Comparison of ENCODE assay signal across 1 cellular context in the genomic region with DNA sequence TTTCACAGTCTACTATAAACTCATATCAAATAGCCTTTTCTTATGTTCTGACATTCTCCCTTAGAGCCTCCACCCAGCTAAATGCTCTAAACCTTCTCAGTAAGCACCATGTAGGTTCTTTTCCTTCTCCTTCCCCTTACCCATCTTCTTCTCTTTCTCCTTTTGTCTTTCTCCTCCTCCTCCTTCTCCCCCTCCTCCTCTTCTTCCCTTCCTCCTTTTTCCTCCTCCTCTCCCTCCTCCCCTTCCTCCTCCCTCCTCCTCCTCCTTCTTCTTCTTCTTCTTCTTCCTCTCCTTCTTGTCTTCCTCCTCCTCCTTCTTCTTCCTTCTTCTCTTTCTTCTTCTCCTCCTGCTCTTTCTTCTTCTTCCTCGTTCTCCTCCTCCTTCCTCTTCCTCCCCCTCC.
TF ChIP-seq lines count a peak whose summit lies in the region.

No MANE protein-coding gene starts in this region.

TF ChIP-seq in GM23338, 12 proteins besides CTCF, POLR2A, EP300 and RAD21 (continued from another document):
- TF ChIP-seq, protein P1, sequence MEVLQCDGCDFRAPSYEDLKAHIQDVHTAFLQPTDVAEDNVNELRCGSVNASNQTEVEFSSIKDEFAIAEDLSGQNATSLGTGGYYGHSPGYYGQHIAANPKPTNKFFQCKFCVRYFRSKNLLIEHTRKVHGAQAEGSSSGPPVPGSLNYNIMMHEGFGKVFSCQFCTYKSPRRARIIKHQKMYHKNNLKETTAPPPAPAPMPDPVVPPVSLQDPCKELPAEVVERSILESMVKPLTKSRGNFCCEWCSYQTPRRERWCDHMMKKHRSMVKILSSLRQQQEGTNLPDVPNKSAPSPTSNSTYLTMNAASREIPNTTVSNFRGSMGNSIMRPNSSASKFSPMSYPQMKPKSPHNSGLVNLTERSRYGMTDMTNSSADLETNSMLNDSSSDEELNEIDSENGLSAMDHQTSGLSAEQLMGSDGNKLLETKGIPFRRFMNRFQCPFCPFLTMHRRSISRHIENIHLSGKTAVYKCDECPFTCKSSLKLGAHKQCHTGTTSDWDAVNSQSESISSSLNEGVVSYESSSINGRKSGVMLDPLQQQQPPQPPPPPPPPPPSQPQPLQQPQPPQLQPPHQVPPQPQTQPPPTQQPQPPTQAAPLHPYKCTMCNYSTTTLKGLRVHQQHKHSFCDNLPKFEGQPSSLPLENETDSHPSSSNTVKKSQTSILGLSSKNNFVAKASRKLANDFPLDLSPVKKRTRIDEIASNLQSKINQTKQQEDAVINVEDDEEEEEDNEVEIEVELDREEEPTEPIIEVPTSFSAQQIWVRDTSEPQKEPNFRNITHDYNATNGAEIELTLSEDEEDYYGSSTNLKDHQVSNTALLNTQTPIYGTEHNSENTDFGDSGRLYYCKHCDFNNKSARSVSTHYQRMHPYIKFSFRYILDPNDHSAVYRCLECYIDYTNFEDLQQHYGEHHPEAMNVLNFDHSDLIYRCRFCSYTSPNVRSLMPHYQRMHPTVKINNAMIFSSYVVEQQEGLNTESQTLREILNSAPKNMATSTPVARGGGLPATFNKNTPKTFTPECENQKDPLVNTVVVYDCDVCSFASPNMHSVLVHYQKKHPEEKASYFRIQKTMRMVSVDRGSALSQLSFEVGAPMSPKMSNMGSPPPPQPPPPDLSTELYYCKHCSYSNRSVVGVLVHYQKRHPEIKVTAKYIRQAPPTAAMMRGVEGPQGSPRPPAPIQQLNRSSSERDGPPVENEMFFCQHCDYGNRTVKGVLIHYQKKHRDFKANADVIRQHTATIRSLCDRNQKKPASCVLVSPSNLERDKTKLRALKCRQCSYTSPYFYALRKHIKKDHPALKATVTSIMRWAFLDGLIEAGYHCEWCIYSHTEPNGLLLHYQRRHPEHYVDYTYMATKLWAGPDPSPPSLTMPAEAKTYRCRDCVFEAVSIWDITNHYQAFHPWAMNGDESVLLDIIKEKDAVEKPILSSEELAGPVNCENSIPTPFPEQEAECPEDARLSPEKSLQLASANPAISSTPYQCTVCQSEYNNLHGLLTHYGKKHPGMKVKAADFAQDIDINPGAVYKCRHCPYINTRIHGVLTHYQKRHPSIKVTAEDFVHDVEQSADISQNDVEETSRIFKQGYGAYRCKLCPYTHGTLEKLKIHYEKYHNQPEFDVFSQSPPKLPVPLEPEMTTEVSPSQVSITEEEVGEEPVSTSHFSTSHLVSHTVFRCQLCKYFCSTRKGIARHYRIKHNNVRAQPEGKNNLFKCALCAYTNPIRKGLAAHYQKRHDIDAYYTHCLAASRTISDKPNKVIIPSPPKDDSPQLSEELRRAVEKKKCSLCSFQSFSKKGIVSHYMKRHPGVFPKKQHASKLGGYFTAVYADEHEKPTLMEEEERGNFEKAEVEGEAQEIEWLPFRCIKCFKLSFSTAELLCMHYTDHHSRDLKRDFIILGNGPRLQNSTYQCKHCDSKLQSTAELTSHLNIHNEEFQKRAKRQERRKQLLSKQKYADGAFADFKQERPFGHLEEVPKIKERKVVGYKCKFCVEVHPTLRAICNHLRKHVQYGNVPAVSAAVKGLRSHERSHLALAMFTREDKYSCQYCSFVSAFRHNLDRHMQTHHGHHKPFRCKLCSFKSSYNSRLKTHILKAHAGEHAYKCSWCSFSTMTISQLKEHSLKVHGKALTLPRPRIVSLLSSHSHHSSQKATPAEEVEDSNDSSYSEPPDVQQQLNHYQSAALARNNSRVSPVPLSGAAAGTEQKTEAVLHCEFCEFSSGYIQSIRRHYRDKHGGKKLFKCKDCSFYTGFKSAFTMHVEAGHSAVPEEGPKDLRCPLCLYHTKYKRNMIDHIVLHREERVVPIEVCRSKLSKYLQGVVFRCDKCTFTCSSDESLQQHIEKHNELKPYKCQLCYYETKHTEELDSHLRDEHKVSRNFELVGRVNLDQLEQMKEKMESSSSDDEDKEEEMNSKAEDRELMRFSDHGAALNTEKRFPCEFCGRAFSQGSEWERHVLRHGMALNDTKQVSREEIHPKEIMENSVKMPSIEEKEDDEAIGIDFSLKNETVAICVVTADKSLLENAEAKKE (CRISPR knock-in tag; IDR thresholded peaks at IDR 0.05), result no peak
- TF ChIP-seq, protein P2, sequence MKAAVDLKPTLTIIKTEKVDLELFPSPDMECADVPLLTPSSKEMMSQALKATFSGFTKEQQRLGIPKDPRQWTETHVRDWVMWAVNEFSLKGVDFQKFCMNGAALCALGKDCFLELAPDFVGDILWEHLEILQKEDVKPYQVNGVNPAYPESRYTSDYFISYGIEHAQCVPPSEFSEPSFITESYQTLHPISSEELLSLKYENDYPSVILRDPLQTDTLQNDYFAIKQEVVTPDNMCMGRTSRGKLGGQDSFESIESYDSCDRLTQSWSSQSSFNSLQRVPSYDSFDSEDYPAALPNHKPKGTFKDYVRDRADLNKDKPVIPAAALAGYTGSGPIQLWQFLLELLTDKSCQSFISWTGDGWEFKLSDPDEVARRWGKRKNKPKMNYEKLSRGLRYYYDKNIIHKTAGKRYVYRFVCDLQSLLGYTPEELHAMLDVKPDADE (IDR thresholded peaks at IDR 0.05), result no peak
- TF ChIP-seq NANOG (IDR thresholded peaks at IDR 0.05; ENCODE audit: borderline replicate concordance), result no peak
- TF ChIP-seq POLR2AphosphoS5 (IDR thresholded peaks at IDR 0.05; ENCODE audit: low read depth), result no peak
- no peak for TF ChIP-seq JUNB (IDR thresholded peaks at IDR 0.05; ENCODE audit: unreplicated experiment)
- no peak for TF ChIP-seq ZNF331 (CRISPR knock-in tag; IDR thresholded peaks at IDR 0.05; ENCODE audit: low read depth)
TF ChIP-seq in GM23338: peak in this region for 0.
